In genomic region chr4:77862478-77863216, GRCh38 we compare ENCODE assay signal across 8 cellular contexts. TPM values are rescaled to one million over a fixed set of nuclear protein-coding genes. Genes with fewer than 3 reads are reported as not detected.
A peak's percentile ranks its signal among the peaks of the same experiment; 100 is the strongest.
DNase-seq lines count a peak whose midpoint lies in the region; ATAC-seq and TF ChIP-seq lines count a peak whose summit lies in the region.

Gene MRPL1, plus strand, starts transcription at chr4:77862830. Its CDS starts 19 bp downstream, at chr4:77862849.

- POLR2A ChIA-PET in CD8-positive, alpha-beta T cell (lab: Charles Lee), result interaction anchor here (0.6 to 15.1 kb wide), 21 partner anchors 11 to 914 kb away, joined by 3 to 625 read pairs (median 4); partner anchors contain the start of gene CNOT6L

- no peak for TF ChIP-seq CTCF in CD8-positive, alpha-beta T cell (IDR thresholded peaks at IDR 0.05)

- peaks cover 34% of the 10 kb centered on the region for H3K36me3 Mint-ChIP-seq in CD8-positive, alpha-beta T cell

- peak within 1 kb of the TSS; percentile 99 for H3K27ac Mint-ChIP-seq in CD8-positive, alpha-beta T cell

- no peaks in the 10 kb centered on the region for H3K9me3 Mint-ChIP-seq in CD8-positive, alpha-beta T cell

- DNase-seq in CD8-positive, alpha-beta T cell, result peak; percentile 77 to 91 (median 87)
- DNase-seq in HS-5 (ENCODE audit: low read depth) (peak; percentile 85), lung microvascular endothelial cell (ENCODE audit: low read depth in 2 of 2) (peak; percentile 96 to 97)
- peak; percentile 73 for DNase-seq in NK-92 treated with Interleukin-12 subunit alpha and Interleukin-12 subunit beta, amount 100 ng/mL, for 24 hours (lab: John Stamatoyannopoulos, UW)
- peak; percentile 92 for DNase-seq in activated CD8-positive, alpha-beta memory T cell treated with anti-CD3 and anti-CD28 coated beads for 24 hours
- peak; percentile 76 for DNase-seq in effector CD8-positive, alpha-beta T cell (lab: John Stamatoyannopoulos, UW)
- DNase-seq in stimulated activated CD4-positive, alpha-beta T cell treated with anti-CD3 and anti-CD28 coated beads, TNF-alpha, amount 100 ng/mL, for 48 hours (ENCODE audit: low read depth in 3 of 3), result peak; percentile 68 to 82 (median 78)

- H3K27ac ChIP-seq in CD8-positive, alpha-beta T cell (ENCODE audit: low read depth, low read length), result peak within 1 kb of the TSS; percentile 98

- no peaks in the 10 kb centered on the region for H3K27me3 Mint-ChIP-seq in CD8-positive, alpha-beta T cell (ENCODE audit: low read depth)

- no peaks in the 10 kb centered on the region for H3K27me3 ChIP-seq in CD8-positive, alpha-beta T cell (ENCODE audit: insufficient read depth, low read length)

- H3K36me3 ChIP-seq in CD8-positive, alpha-beta T cell (ENCODE audit: insufficient read depth, low read length), result no peaks in the 10 kb centered on the region

- no peaks in the 10 kb centered on the region for H3K9me3 ChIP-seq in CD8-positive, alpha-beta T cell (ENCODE audit: low read length)

- peaks cover 62% of the 10 kb centered on the region for H3K4me1 Mint-ChIP-seq in CD8-positive, alpha-beta T cell (ENCODE audit: low read depth)

- peaks cover 26% of the 10 kb centered on the region for H3K4me1 ChIP-seq in CD8-positive, alpha-beta T cell (ENCODE audit: insufficient read depth, low read length)

- intact Hi-C loops in CD8-positive, alpha-beta T cell (cut with DNase I, micrococcal nuclease), result loop anchor here (1.0 to 10.0 kb wide), 11 partner anchors 8 to 1868 kb away; partner anchors contain the start of genes BMP2K (in 1 of the 2), CCNG2 (in 1 of the 2), NUP54 (in 1 of the 2) and SDAD1 (in 1 of the 2)

- peak within 1 kb of the TSS; percentile 76 for H3K4me3 ChIP-seq in CD8-positive, alpha-beta T cell (ENCODE audit: low read depth, low read length)

- peak within 1 kb of the TSS; percentile 94 for H3K4me3 Mint-ChIP-seq in CD8-positive, alpha-beta T cell

- peak; percentile 76 for ATAC-seq in CD8-positive, alpha-beta T cell
- peak; percentile 76 for ATAC-seq in GM19468 (IDR thresholded peaks at IDR 0.05; ENCODE audit: extremely low read depth, unreplicated experiment)

- CTCF ChIA-PET in CD8-positive, alpha-beta T cell (lab: Charles Lee), result interaction anchor here (0.7 to 3.1 kb wide), 13 partner anchors 9 to 1020 kb away, joined by 3 to 44 read pairs (median 3); partner anchors contain the start of gene CNOT6L

RNA-seq across cellular contexts. Expression of gene MRPL1, which starts in this region (rescaled TPM):
- total RNA-seq in CD8-positive, alpha-beta T cell, result 10 to 100 TPM; 14.8 to 20.5 TPM
- total RNA-seq in lung microvascular endothelial cell, result 18.3 and 20.9 TPM in 2 replicates

Comparison
In these comparisons a context has a peak if more than half of its experiments do, and no peak if none do; other contexts are left out.
1. Peak in every context shown above with its lines: DNase-seq, ATAC-seq, H3K4me3 ChIP-seq and H3K27ac ChIP-seq.